Comparison of ENCODE assay signal across 1 cellular context in genomic region chr17:282000-282911, GRCh38.
A peak's percentile ranks its signal among the peaks of the same experiment; 100 is the strongest.
TF ChIP-seq lines count a peak whose summit lies in the region.

No MANE protein-coding gene starts in this region.

TF ChIP-seq in HepG2, 621 proteins besides CTCF, POLR2A, EP300 and RAD21 (continued from another document and continues in another):
- TF ChIP-seq ZNF687 (CRISPR knock-in tag; IDR thresholded peaks at IDR 0.05) (no peak), ASH2L (IDR thresholded peaks at IDR 0.05; ENCODE audit: insufficient read length, low read depth, low read length) (no peak), KDM6A (CRISPR knock-in tag; IDR thresholded peaks at IDR 0.05; ENCODE audit: low read depth) (no peak), TOPORS (CRISPR knock-in tag; IDR thresholded peaks at IDR 0.05) (no peak), TCF7 (IDR thresholded peaks at IDR 0.05; ENCODE audit: low read depth) (no peak), KLF9 (CRISPR knock-in tag; IDR thresholded peaks at IDR 0.05; ENCODE audit: low read depth) (no peak), FOSL1 (CRISPR knock-in tag; IDR thresholded peaks at IDR 0.05; ENCODE audit: borderline replicate concordance) (no peak), ZC3H4 (CRISPR knock-in tag; IDR thresholded peaks at IDR 0.05; ENCODE audit: borderline replicate concordance) (no peak), ISX (CRISPR knock-in tag; conservative IDR thresholded peaks at IDR 0.05) (no peak), HMGA1 (CRISPR knock-in tag; conservative IDR thresholded peaks at IDR 0.05) (no peak), KDM3A (CRISPR knock-in tag; IDR thresholded peaks at IDR 0.05; ENCODE audit: low read depth) (no peak; the same call in 1 of the 2 replicates), ZNF746 (CRISPR knock-in tag; IDR thresholded peaks at IDR 0.05) (no peak), SAP130 (CRISPR knock-in tag; IDR thresholded peaks at IDR 0.05; ENCODE audit: low read depth) (peak; percentile 45; the same call in 1 of the 2 replicates), ZNF616 (CRISPR knock-in tag; IDR thresholded peaks at IDR 0.05; ENCODE audit: low read depth) (no peak), SMAD3 (CRISPR knock-in tag; IDR thresholded peaks at IDR 0.05) (0 out of 2 replicates have a peak, but pooled peaks have one; percentile 41), YEATS2 (CRISPR knock-in tag; IDR thresholded peaks at IDR 0.05; ENCODE audit: borderline replicate concordance) (no peak), ZC3H13 (CRISPR knock-in tag; IDR thresholded peaks at IDR 0.05) (no peak), HNRNPL (IDR thresholded peaks at IDR 0.05; ENCODE audit: low read depth, low read length) (no peak), SOX6 (IDR thresholded peaks at IDR 0.05) (no peak), SOX6 (CRISPR knock-in tag; IDR thresholded peaks at IDR 0.05) (peak; percentile 22; the same call in 1 of the 2 replicates), SMARCC2 (IDR thresholded peaks at IDR 0.05) (no peak), ZNF543 (CRISPR knock-in tag; IDR thresholded peaks at IDR 0.05) (no peak), ZBTB40 (IDR thresholded peaks at IDR 0.05) (no peak), ZBTB40 (CRISPR knock-in tag; IDR thresholded peaks at IDR 0.05) (no peak), STAT6 (CRISPR knock-in tag; IDR thresholded peaks at IDR 0.05; ENCODE audit: borderline replicate concordance) (no peak), ZHX2 (IDR thresholded peaks at IDR 0.05; ENCODE audit: low read depth) (no peak), ZHX2 (CRISPR knock-in tag; IDR thresholded peaks at IDR 0.05; ENCODE audit: borderline replicate concordance) (no peak), KLF16 (CRISPR knock-in tag; IDR thresholded peaks at IDR 0.05) (peak in 1 of 2 experiments; percentile 30; a peak in 1 of 4 replicates), ZBTB43 (CRISPR knock-in tag; conservative IDR thresholded peaks at IDR 0.05) (0 out of 2 replicates have a peak, but pooled peaks have one; percentile 12), BCL6 (CRISPR knock-in tag; IDR thresholded peaks at IDR 0.05) (no peak), ZNF839 (CRISPR knock-in tag; IDR thresholded peaks at IDR 0.05; ENCODE audit: borderline replicate concordance) (no peak), ZBTB7A (CRISPR knock-in tag; IDR thresholded peaks at IDR 0.05) (no peak), ZNF30 (CRISPR knock-in tag; IDR thresholded peaks at IDR 0.05) (no peak), RBM39 (IDR thresholded peaks at IDR 0.05; ENCODE audit: low read depth, low read length, poor library complexity, severe bottlenecking) (no peak), TEF (CRISPR knock-in tag; IDR thresholded peaks at IDR 0.05) (0 out of 2 replicates have a peak, but pooled peaks have one; percentile 43), ZNF251 (CRISPR knock-in tag; IDR thresholded peaks at IDR 0.05) (no peak), ZNF335 (CRISPR knock-in tag; IDR thresholded peaks at IDR 0.05) (no peak), NFE2L1 (CRISPR knock-in tag; IDR thresholded peaks at IDR 0.05; ENCODE audit: borderline replicate concordance) (no peak)
